16 cellular contexts compared by ENCODE assay signal in the genomic region with DNA sequence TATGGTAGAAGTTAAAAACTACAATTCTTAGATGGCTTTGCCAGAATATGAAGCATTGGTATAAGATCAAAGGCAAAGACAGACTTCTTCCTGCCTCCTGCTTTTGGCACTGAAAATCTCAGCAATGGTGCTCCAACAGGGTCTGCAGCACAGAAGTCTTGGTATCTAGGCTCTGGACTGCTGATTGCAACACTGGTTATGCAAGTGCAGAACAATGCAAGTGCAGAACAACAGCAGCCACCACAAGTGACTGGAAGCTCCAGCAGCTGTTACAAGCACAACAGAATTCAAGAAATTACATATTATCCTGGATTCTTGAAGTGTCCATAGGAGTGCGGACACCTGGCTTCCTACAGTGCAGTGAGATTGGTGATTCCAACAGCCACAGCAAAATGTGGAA. TPM values are rescaled to one million over a fixed set of nuclear protein-coding genes. Genes with fewer than 3 reads are reported as not detected.
DNase-seq lines count a peak whose midpoint lies in the region; ATAC-seq, FAIRE-seq and TF ChIP-seq lines count a peak whose summit lies in the region.
"Had no signal": no experiment of that assay in that cellular context is flagged by ENCODE, and none has a peak within 500 bp of the region (broad histone marks: within the 10 kb centered on the region; RNA-seq: fewer than 3 reads in every experiment).

No MANE protein-coding gene starts in this region.

- no peak overlapping the region for H3K4ac ChIP-seq in H1 (replicated peaks; ENCODE audit: insufficient read length, low read depth, low read length)

- CTCF ChIA-PET in H1 (lab: Charles Lee; ENCODE audit: partially characterized antibody), result no interaction called here

- H3K79me1 ChIP-seq in H1 (ENCODE audit: low read depth, low read length), result no peaks in the 10 kb centered on the region

- no peaks in the 10 kb centered on the region for H4K20me1 ChIP-seq in H1 (replicated peaks in 1 of 2; ENCODE audit: control insufficient read depth in 1 of 2, insufficient read depth in 2 of 2, low read length in 2 of 2)

- H2BK20ac ChIP-seq in H1 (ENCODE audit: low read length), result no peak overlapping the region

- H3K27ac ChIP-seq in right atrium auricular region (no peak overlapping the region), H1 (ENCODE audit: low read depth, low read length) (no peak overlapping the region), right lobe of liver (no peak overlapping the region), gastroesophageal sphincter (no peak overlapping the region)
- H3K27ac ChIP-seq: upper lobe of left lung had no signal

- H2AFZ ChIP-seq in H1 (ENCODE audit: low read length), result no peak overlapping the region

- H4K91ac ChIP-seq in H1 (replicated peaks; ENCODE audit: insufficient read length, low read length), result no peak overlapping the region

- H2BK120ac ChIP-seq in H1 (replicated peaks; ENCODE audit: low read depth, low read length), result no peak overlapping the region

- H3K56ac ChIP-seq in H1 (replicated peaks; ENCODE audit: insufficient read length, low read depth, low read length), result no peak overlapping the region

- peak; percentile 53 for ATAC-seq in Right ventricle myocardium superior (ENCODE audit: poor library complexity)
- peak in 3 of 4 donors; percentile 37 to 42 (median 38) for ATAC-seq in right lobe of liver
- ATAC-seq in GM18511 (IDR thresholded peaks at IDR 0.05; ENCODE audit: unreplicated experiment), result no peak
- ATAC-seq in HG03565 (IDR thresholded peaks at IDR 0.05; ENCODE audit: unreplicated experiment), result no peak
- no peak for ATAC-seq in gastroesophageal sphincter

- peaks cover 0 to 12% of the 10 kb centered on the region in 2 donors for H3K4me1 ChIP-seq in right atrium auricular region
- H3K4me1 ChIP-seq in H1 (replicated peaks in 1 of 4; ENCODE audit: control insufficient read depth in 3 of 4, insufficient read depth in 4 of 4, low read length in 3 of 4), result no peaks in the 10 kb centered on the region
- peaks cover 0 to 4% (median 0%) of the 10 kb centered on the region in 4 donors for H3K4me1 ChIP-seq in right lobe of liver
- peaks cover 0 to 4% (median 0%) of the 10 kb centered on the region in 3 donors for H3K4me1 ChIP-seq in gastroesophageal sphincter

- no peaks in the 10 kb centered on the region for H3K23me2 ChIP-seq in H1 (ENCODE audit: low read depth, low read length)

- no peak overlapping the region for H4K8ac ChIP-seq in H1 (ENCODE audit: extremely low read depth, insufficient read depth, low read length)

- no peak overlapping the region for H3K23ac ChIP-seq in H1 (ENCODE audit: insufficient read length)

- DNase-seq in Right ventricle myocardium superior (no peak), right atrium auricular region (ENCODE audit: low spot score) (no peak), H1 (ENCODE audit: low read depth in 1 of 2, low spot score in 2 of 2) (no peak), right lobe of liver (no peak), posterior vena cava (ENCODE audit: low spot score) (no peak)
- DNase-seq: activated B cell treated with CpG ODN at 0.5 μM for 24 hours; activated effector memory CD4-positive, alpha-beta T cell treated with anti-CD3 and anti-CD28 coated beads, Interleukin-2, amount 50 U/mL, for 16 hours; amygdala; cortex of kidney; KBM-7; NCI-H1436 had no signal

- TF ChIP-seq EP300 in H1 (IDR thresholded peaks at IDR 0.05; ENCODE audit: borderline replicate concordance in 1 of 2, low read depth in 2 of 2, low read length in 2 of 2) (no peak), gastroesophageal sphincter (IDR thresholded peaks at IDR 0.05) (no peak)

- no peak overlapping the region for H3K4me3 ChIP-seq in right atrium auricular region
- no peak overlapping the region for H3K4me3 ChIP-seq in H1 (ENCODE audit: extremely low read depth in 1 of 4, insufficient read depth in 2 of 4, low read depth in 3 of 4, low read length in 4 of 4)
- H3K4me3 ChIP-seq in right lobe of liver, result no peak overlapping the region
- H3K4me3 ChIP-seq in gastroesophageal sphincter, result no peak overlapping the region
- H3K4me3 ChIP-seq: upper lobe of left lung had no signal

- no peak for TF ChIP-seq CTCF in right atrium auricular region (IDR thresholded peaks at IDR 0.05)
- TF ChIP-seq CTCF in H1 (IDR thresholded peaks at IDR 0.05; ENCODE audit: control extremely low read depth in 1 of 3, insufficient read depth in 1 of 3, low read depth in 1 of 3, low read length in 3 of 3), result no peak
- no peak for TF ChIP-seq CTCF in right lobe of liver (IDR thresholded peaks at IDR 0.05)
- TF ChIP-seq CTCF in gastroesophageal sphincter (IDR thresholded peaks at IDR 0.05), result no peak

- H3K9me3 ChIP-seq in right atrium auricular region (peaks cover 0 to 4% of the 10 kb centered on the region in 2 donors), H1 (ENCODE audit: insufficient read depth in 2 of 2, low read depth in 1 of 2, low read length in 1 of 2) (no peaks in the 10 kb centered on the region), right lobe of liver (no peaks in the 10 kb centered on the region), gastroesophageal sphincter (no peaks in the 10 kb centered on the region)
- H3K9me3 ChIP-seq: upper lobe of left lung had no signal

- H3K79me2 ChIP-seq in H1 (ENCODE audit: control insufficient read depth in 1 of 2, insufficient read depth in 2 of 2, low read length in 2 of 2), result no peaks in the 10 kb centered on the region

- no peak overlapping the region for H3K9ac ChIP-seq in H1 (replicated peaks in 1 of 4; ENCODE audit: extremely low read depth in 1 of 4, low read depth in 3 of 4, low read length in 3 of 4)

- H2BK15ac ChIP-seq in H1 (ENCODE audit: low read length), result no peak overlapping the region

- 95% methylated on average over 1 of the region's 1 CpG; no CpG with 5 or more reads in 1 of the 2 experiments for WGBS in H1 (ENCODE audit: extremely low coverage in 1 of 2, insufficient coverage in 1 of 2, insufficient read length in 1 of 2, insufficient replicate concordance in 2 of 2, low coverage in 1 of 2, low lambda C conversion rate in 2 of 2, missing lambda C conversion rate in 1 of 2), 2 experiments
- WGBS in right lobe of liver (ENCODE audit: insufficient coverage, low coverage, low lambda C conversion rate, missing lambda C conversion rate), result 80% methylated on average over 1 of the region's 1 CpG
- 100% methylated on average over 1 of the region's 1 CpG; no CpG with 5 or more reads in 1 of the 2 donors for WGBS in gastroesophageal sphincter (ENCODE audit: low coverage in 1 of 2), 2 donors

- TF ChIP-seq POLR2A in H1 (IDR thresholded peaks at IDR 0.05; ENCODE audit: control extremely low read depth in 1 of 2, low read depth in 2 of 2, low read length in 2 of 2) (no peak), right lobe of liver (IDR thresholded peaks at IDR 0.05) (no peak), gastroesophageal sphincter (IDR thresholded peaks at IDR 0.05) (no peak)

- no peak for FAIRE-seq in H1 (lab: Jason Lieb, UNC)
- FAIRE-seq: GM12892 had no signal

- H3K14ac ChIP-seq in H1 (ENCODE audit: insufficient read length), result no peak overlapping the region

- TF ChIP-seq RAD21 in H1 (IDR thresholded peaks at IDR 0.05 in 1 of 2, conservative IDR thresholded peaks at IDR 0.05 in 1 of 2; ENCODE audit: low read depth in 2 of 2, low read length in 2 of 2), result no peak

- H2BK5ac ChIP-seq in H1 (ENCODE audit: low read depth, low read length), result no peak overlapping the region

- POLR2A ChIA-PET in H1 (lab: Charles Lee; ENCODE audit: partially characterized antibody), result no interaction called here

- H3K27me3 ChIP-seq in right atrium auricular region (no peaks in the 10 kb centered on the region), H1 (replicated peaks in 1 of 4; ENCODE audit: control insufficient read depth in 3 of 4, extremely low read depth in 1 of 4, insufficient read depth in 3 of 4, low read length in 3 of 4) (no peaks in the 10 kb centered on the region), right lobe of liver (no peaks in the 10 kb centered on the region), gastroesophageal sphincter (no peaks in the 10 kb centered on the region)
- H3K27me3 ChIP-seq: upper lobe of left lung had no signal

- no peak overlapping the region for H4K5ac ChIP-seq in H1 (ENCODE audit: insufficient read length, low read depth, low read length)

- no peak overlapping the region for H2AK5ac ChIP-seq in H1 (ENCODE audit: low read depth, low read length)

- intact Hi-C loops in Right ventricle myocardium superior (cut with DNase I), result no loop called here
- intact Hi-C loops in right lobe of liver (cut with DNase I), result no loop called here
- intact Hi-C loops in posterior vena cava (cut with DNase I), result no loop called here

- H3K36me3 ChIP-seq in right atrium auricular region (no peaks in the 10 kb centered on the region), H1 (ENCODE audit: control insufficient read depth in 2 of 4, insufficient read depth in 4 of 4, low read length in 3 of 4) (no peaks in the 10 kb centered on the region), right lobe of liver (no peaks in the 10 kb centered on the region), gastroesophageal sphincter (peaks cover 0 to 12% of the 10 kb centered on the region in 2 donors)
- H3K36me3 ChIP-seq: upper lobe of left lung had no signal

- H3K18ac ChIP-seq in H1 (ENCODE audit: extremely low read depth, low read length), result no peak overlapping the region

- no peak overlapping the region for H2BK12ac ChIP-seq in H1 (ENCODE audit: low read depth, low read length)

- no peak overlapping the region for H3K4me2 ChIP-seq in H1 (ENCODE audit: insufficient read depth in 1 of 2, low read depth in 2 of 2, low read length in 2 of 2)

TF ChIP-seq in H1, 55 proteins besides CTCF, POLR2A, EP300 and RAD21:
- TF ChIP-seq RNF2 (IDR thresholded peaks at IDR 0.05; ENCODE audit: borderline replicate concordance, low read depth, low read length, missing control alignments, poor library complexity, severe bottlenecking), result no peak
- TF ChIP-seq CEBPB (IDR thresholded peaks at IDR 0.05; ENCODE audit: low read depth, low read length), result 0 out of 2 replicates have a peak, but pooled peaks have one; percentile 53
- no peak for TF ChIP-seq NRF1 (IDR thresholded peaks at IDR 0.05; ENCODE audit: low read depth, low read length)

RNA-seq across cellular contexts. Expression of gene ZBTB20, which starts 33.7 kb away (rescaled TPM):
- total RNA-seq in Right ventricle myocardium superior (53.4 TPM), right atrium auricular region (10 to 100 TPM; 84.6 to 90.8 TPM), right lobe of liver (10 to 100 TPM; 36.7 to 59.4 (median 46.7) TPM), posterior vena cava (10 to 100 TPM; 75.7 to 91.2 TPM), gastroesophageal sphincter (100 to 1,000 TPM in 2 of 4 donors, 10 to 100 TPM in 2; 53.1 to 113 (median 98.4) TPM)
- total RNA-seq in H1 (2021; fragmentation: NEBNext Ultra II Directional; extraction: Animal tissue kit (Norgen Biotek cat#: 25700)), result 0.46 and 1.3 TPM in 2 replicates
- polyA plus RNA-seq in H1 (2011; rRNA removed), result 0.35 TPM in 2 replicates
- polyA plus RNA-seq in H1 (2011; cell fraction: cytosol; rRNA removed), result 0.14 TPM
- polyA plus RNA-seq in H1 (2011; cell fraction: nucleus; rRNA removed), result 0.86 TPM
- 0.08 to 0.20 TPM (median 0.11 TPM) in 4 replicates for polyA plus RNA-seq in H1 (2012, experiment 1 of 2)
- polyA plus RNA-seq in H1 (2012, experiment 2 of 2), result not detected
- polyA plus RNA-seq in H1 (2013, experiment 1 of 2), result 0.45 TPM
- polyA plus RNA-seq in H1 (2013, experiment 2 of 2), result 0.11 TPM
- 3.5 and 4.8 TPM in 2 replicates for polyA minus RNA-seq in H1 (2011; rRNA and poly(A)+ RNA removed)
- 1.8 TPM for polyA minus RNA-seq in H1 (2011; cell fraction: cytosol; rRNA and poly(A)+ RNA removed)
- polyA minus RNA-seq in H1 (2011; cell fraction: nucleus; rRNA and poly(A)+ RNA removed), result 12.4 TPM

Comparison
In these comparisons a context has a peak if more than half of its experiments do, and no peak if none do; other contexts are left out.
1. ATAC-seq: peak in Right ventricle myocardium superior (single experiment) and right lobe of liver (3 of 4); none in GM18511 (single experiment), HG03565 (single experiment) and gastroesophageal sphincter (single experiment).
2. RNA of gene ZBTB20, which starts 33.7 kb away (total RNA-seq): 53.1 to 113 TPM in gastroesophageal sphincter, 75.7 to 91.2 TPM in posterior vena cava, 84.6 to 90.8 TPM in right atrium auricular region, 53.4 TPM in Right ventricle myocardium superior (single experiment) and 36.7 to 59.4 TPM in right lobe of liver; 0.46 to 1.3 TPM in H1; every median in the first group is over 10 times any median in the second.